Comparison of ENCODE assay signal across 8 cellular contexts in genomic region chrX:10015711-10016515, GRCh38. TPM values are rescaled to one million over a fixed set of nuclear protein-coding genes. Genes with fewer than 3 reads are reported as not detected.
DNase-seq lines count a peak whose midpoint lies in the region; ATAC-seq and TF ChIP-seq lines count a peak whose summit lies in the region.

No MANE protein-coding gene starts in this region.

- H2BK5ac ChIP-seq in mesendoderm (ENCODE audit: low read length) = no peak overlapping the region

- peak overlapping the region; percentile 73 for H3K27ac ChIP-seq in AG04450 (ENCODE audit: low read depth, low read length)
- H3K27ac ChIP-seq in PC-3 (ENCODE audit: low read length) = peak overlapping the region; percentile 29; the same call in 1 of the 2 replicates
- peak overlapping the region; percentile 89 for H3K27ac ChIP-seq in mesendoderm (ENCODE audit: low read depth, low read length)
- H3K27ac ChIP-seq in upper lobe of left lung = peak overlapping the region; percentile 87 to 90 (median 88)
- no peak overlapping the region for H3K27ac ChIP-seq in effector memory CD4-positive, alpha-beta T cell (ENCODE audit: insufficient read depth, low read length, poor library complexity, severe bottlenecking)

- H3K9me2 ChIP-seq in PC-3 (replicated peaks; ENCODE audit: low read length) = no peaks in the 10 kb centered on the region

- H3F3A ChIP-seq in PC-3 (ENCODE audit: low read length, unreplicated experiment) = no peaks in the 10 kb centered on the region

- no peak overlapping the region for H3K23ac ChIP-seq in mesendoderm (ENCODE audit: low read length)

- peaks cover 52% of the 10 kb centered on the region for H3K79me2 ChIP-seq in PC-3 (ENCODE audit: low read length)
- H3K79me2 ChIP-seq in mesendoderm (ENCODE audit: control insufficient read depth, insufficient read depth, low read length) = peaks cover 14% of the 10 kb centered on the region

- peak overlapping the region; percentile 28 for H2BK120ac ChIP-seq in mesendoderm (ENCODE audit: low read depth, low read length)

- peak overlapping the region; percentile 99 for H3K18ac ChIP-seq in mesendoderm (ENCODE audit: low read length)

- peak overlapping the region; percentile 80 for H3K4me2 ChIP-seq in PC-3 (ENCODE audit: low read length)
- peak overlapping the region; percentile 29 for H3K4me2 ChIP-seq in mesendoderm (ENCODE audit: low read length)

- POLR2A ChIA-PET in AG04450 (lab: Yijun Ruan, JAX) = no interaction called here
- POLR2A ChIA-PET in PC-3 (lab: Charles Lee; ENCODE audit: unreplicated experiment) = interaction anchor here (0.6 kb wide), 1 partner anchor 74 kb away, joined by 3 read pairs; no protein-coding TSS in a partner anchor

- H3K9ac ChIP-seq in PC-3 (ENCODE audit: low read length) (peak overlapping the region; percentile 76), mesendoderm (ENCODE audit: low read length) (peak overlapping the region; percentile 78)

- intact Hi-C loops in PC-3 (cut with micrococcal nuclease) = loop anchor here (5.0 kb wide), 1 partner anchor 101 kb away; no protein-coding TSS in a partner anchor

- H3K9me3 ChIP-seq in AG04450 (ENCODE audit: control insufficient read depth, insufficient read depth, low read length) = no peaks in the 10 kb centered on the region
- H3K9me3 ChIP-seq in PC-3 (ENCODE audit: low read length) = no peaks in the 10 kb centered on the region
- H3K9me3 ChIP-seq in upper lobe of left lung = no peaks in the 10 kb centered on the region
- no peaks in the 10 kb centered on the region for H3K9me3 ChIP-seq in effector memory CD4-positive, alpha-beta T cell (ENCODE audit: control insufficient read depth, low read length)

- peak overlapping the region; percentile 87 for H3K4ac ChIP-seq in mesendoderm (ENCODE audit: low read depth, low read length)

- peak overlapping the region; percentile 74 for H3K56ac ChIP-seq in mesendoderm (ENCODE audit: low read length)

- H3K27me3 ChIP-seq in AG04450 (ENCODE audit: control insufficient read depth, insufficient read depth, low read length) = no peaks in the 10 kb centered on the region
- H3K27me3 ChIP-seq in PC-3 (ENCODE audit: low read length) = no peaks in the 10 kb centered on the region
- H3K27me3 ChIP-seq in mesendoderm (ENCODE audit: insufficient read depth, low read length, poor library complexity) = no peaks in the 10 kb centered on the region
- H3K27me3 ChIP-seq in upper lobe of left lung = no peaks in the 10 kb centered on the region
- H3K27me3 ChIP-seq in effector memory CD4-positive, alpha-beta T cell (replicated peaks; ENCODE audit: control insufficient read depth, insufficient read depth, low read length, poor library complexity, severe bottlenecking) = no peaks in the 10 kb centered on the region

- peak overlapping the region; percentile 46 for H2BK15ac ChIP-seq in mesendoderm (replicated peaks; ENCODE audit: low read depth)

- peak in 1 of 4 donors; percentile 32 for TF ChIP-seq POLR2A in upper lobe of left lung (IDR thresholded peaks at IDR 0.05)

- no peak overlapping the region for H2AK5ac ChIP-seq in mesendoderm (ENCODE audit: low read length)

- H3K4me1 ChIP-seq in PC-3 (ENCODE audit: insufficient read depth, low read length) (peaks cover 16% of the 10 kb centered on the region), mesendoderm (ENCODE audit: control insufficient read depth, low read depth, low read length) (no peaks in the 10 kb centered on the region), upper lobe of left lung (peaks cover 14 to 42% (median 20%) of the 10 kb centered on the region in 4 donors)
- peaks cover 12% of the 10 kb centered on the region for H3K4me1 ChIP-seq in effector memory CD4-positive, alpha-beta T cell (ENCODE audit: control insufficient read depth, insufficient read depth, low read length, poor library complexity, severe bottlenecking)

- H4K8ac ChIP-seq in mesendoderm (ENCODE audit: low read depth, low read length) = no peak overlapping the region

- no TSS peak for BruUV-seq in PC-3 (replicated peaks; lab: Mats Ljungman, UMichigan)

- H4K20me1 ChIP-seq in PC-3 (ENCODE audit: low read length) = peaks cover 7% of the 10 kb centered on the region; the same call in 1 of the 2 replicates

- H2AFZ ChIP-seq in PC-3 (ENCODE audit: low read length) = peak overlapping the region; percentile 53; the same call in 1 of the 2 replicates

- TF ChIP-seq EP300 in upper lobe of left lung (IDR thresholded peaks at IDR 0.05) = no peak

- H3K36me3 ChIP-seq in PC-3 (ENCODE audit: low read depth, low read length) (no peaks in the 10 kb centered on the region), mesendoderm (ENCODE audit: control insufficient read depth, insufficient read depth, low read length) (no peaks in the 10 kb centered on the region), upper lobe of left lung (no peaks in the 10 kb centered on the region)
- H3K36me3 ChIP-seq in effector memory CD4-positive, alpha-beta T cell (ENCODE audit: control insufficient read depth, insufficient read depth, low read length) = no peaks in the 10 kb centered on the region

- no peaks in the 10 kb centered on the region for H3K79me1 ChIP-seq in mesendoderm (ENCODE audit: low read length)

- peak overlapping the region; percentile 66 for H3K4me3 ChIP-seq in AG04450 (ENCODE audit: low read depth, low read length)
- peak overlapping the region; percentile 78 for H3K4me3 ChIP-seq in PC-3 (ENCODE audit: low read length)
- peak overlapping the region; percentile 60 for H3K4me3 ChIP-seq in mesendoderm (ENCODE audit: low read length)
- H3K4me3 ChIP-seq in upper lobe of left lung = peak overlapping the region; percentile 25 to 64 (median 57)
- H3K4me3 ChIP-seq in effector memory CD4-positive, alpha-beta T cell (ENCODE audit: insufficient read depth, low read depth, low read length, poor library complexity, severe bottlenecking) = no peak overlapping the region

- ATAC-seq in GM19025 (IDR thresholded peaks at IDR 0.05; ENCODE audit: low read depth, unreplicated experiment) = peak; percentile 14
- peak; percentile 7 for ATAC-seq in PC-3
- peak; percentile 41 to 44 for ATAC-seq in upper lobe of left lung (ENCODE audit: low FRiP score in 2 of 2)
- ATAC-seq in HG03108 (IDR thresholded peaks at IDR 0.05; ENCODE audit: unreplicated experiment) = no peak

- CTCF ChIA-PET in AG04450 (lab: Charles Lee) = interaction anchor here (1.4 kb wide), 1 partner anchor 104 kb away, joined by 6 read pairs; no protein-coding TSS in a partner anchor
- CTCF ChIA-PET in PC-3 (lab: Charles Lee) = no interaction called here

- DNase-seq in AG04450 (ENCODE audit: low read depth, low spot score) (no peak), PC-3 (peak; percentile 25), dermis blood vessel endothelial cell (peak; percentile 57), mesendoderm (peak; percentile 56), upper lobe of left lung (peak in 1 of 2 donors; percentile 87)
- DNase-seq in effector memory CD4-positive, alpha-beta T cell = no peak

- TF ChIP-seq CTCF in AG04450 (IDR thresholded peaks at IDR 0.05; ENCODE audit: low read depth, low read length) = no peak
- TF ChIP-seq CTCF in PC-3 (conservative IDR thresholded peaks at IDR 0.05; ENCODE audit: low read depth, low read length) = no peak
- TF ChIP-seq CTCF in upper lobe of left lung (IDR thresholded peaks at IDR 0.05) = peak in 2 of 6 experiments; percentile 17 to 20

- no peak overlapping the region for H4K5ac ChIP-seq in mesendoderm (ENCODE audit: low read length)

- no CpG with 5 or more reads among the region's 88 CpGs for WGBS in mesendoderm (ENCODE audit: extremely low coverage, insufficient coverage, low lambda C conversion rate)
- WGBS in upper lobe of left lung, 2 donors = 36% methylated on average over 24 of the region's 88 CpGs; no CpG with 5 or more reads in 1 of the 2 donors

RNA-seq across cellular contexts. Expression of gene CLDN34, which starts 48.8 kb away (rescaled TPM):
- 0.11 and 0.12 TPM in 2 replicates for polyA plus RNA-seq in AG04450 (2011; rRNA removed)
- polyA minus RNA-seq in AG04450 (2011; rRNA and poly(A)+ RNA removed) = 0.23 TPM in 1 of 2 replicates, not detected in the other
- total RNA-seq in PC-3 (2014; rRNA removed) (0.66 TPM in 1 of 2 replicates, not detected in the other), dermis blood vessel endothelial cell (not detected in 2 replicates), upper lobe of left lung (1 to 10 TPM in 1 of 6 donors, under 1 TPM in 4, not detected in 1; 0.27 to 1.5 (median 0.55) TPM)
- 0.24 TPM for polyA plus RNA-seq in mesendoderm (2013, experiment 1 of 2)
- 0.22 TPM for polyA plus RNA-seq in mesendoderm (2013, experiment 2 of 2)

Comparison
In these comparisons a context has a peak if more than half of its experiments do, and no peak if none do; other contexts are left out.
1. DNase-seq: peak in PC-3 (single experiment), dermis blood vessel endothelial cell (single experiment) and mesendoderm (single experiment); none in AG04450 (single experiment) and effector memory CD4-positive, alpha-beta T cell (0 of 3).